1 cellular context compared by ENCODE assay signal in the genomic region with DNA sequence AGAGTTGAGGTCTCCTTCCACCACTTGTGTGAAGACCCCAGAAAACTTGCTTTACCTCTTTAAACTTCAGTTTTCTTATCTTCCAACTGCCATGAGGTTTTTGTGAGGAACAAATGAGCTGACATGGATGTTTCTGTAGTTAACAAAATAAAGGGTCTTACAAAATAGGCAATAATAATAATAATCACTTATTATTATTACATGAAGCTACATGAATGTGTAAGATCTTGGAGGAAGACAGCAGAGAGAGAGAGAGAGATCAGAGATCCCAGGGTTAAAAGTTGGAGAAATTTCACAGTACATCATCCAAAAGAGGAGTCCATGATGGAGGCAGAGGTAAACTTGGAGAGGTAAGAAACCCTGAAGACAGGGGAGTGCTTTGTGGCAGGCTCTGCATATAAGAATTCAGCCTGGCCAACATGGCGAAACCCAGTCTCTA.
TF ChIP-seq lines count a peak whose summit lies in the region.

No MANE protein-coding gene starts in this region.

TF ChIP-seq in GM23338, 12 proteins besides CTCF, POLR2A, EP300 and RAD21 (continued from another document):
- TF ChIP-seq, protein P1, sequence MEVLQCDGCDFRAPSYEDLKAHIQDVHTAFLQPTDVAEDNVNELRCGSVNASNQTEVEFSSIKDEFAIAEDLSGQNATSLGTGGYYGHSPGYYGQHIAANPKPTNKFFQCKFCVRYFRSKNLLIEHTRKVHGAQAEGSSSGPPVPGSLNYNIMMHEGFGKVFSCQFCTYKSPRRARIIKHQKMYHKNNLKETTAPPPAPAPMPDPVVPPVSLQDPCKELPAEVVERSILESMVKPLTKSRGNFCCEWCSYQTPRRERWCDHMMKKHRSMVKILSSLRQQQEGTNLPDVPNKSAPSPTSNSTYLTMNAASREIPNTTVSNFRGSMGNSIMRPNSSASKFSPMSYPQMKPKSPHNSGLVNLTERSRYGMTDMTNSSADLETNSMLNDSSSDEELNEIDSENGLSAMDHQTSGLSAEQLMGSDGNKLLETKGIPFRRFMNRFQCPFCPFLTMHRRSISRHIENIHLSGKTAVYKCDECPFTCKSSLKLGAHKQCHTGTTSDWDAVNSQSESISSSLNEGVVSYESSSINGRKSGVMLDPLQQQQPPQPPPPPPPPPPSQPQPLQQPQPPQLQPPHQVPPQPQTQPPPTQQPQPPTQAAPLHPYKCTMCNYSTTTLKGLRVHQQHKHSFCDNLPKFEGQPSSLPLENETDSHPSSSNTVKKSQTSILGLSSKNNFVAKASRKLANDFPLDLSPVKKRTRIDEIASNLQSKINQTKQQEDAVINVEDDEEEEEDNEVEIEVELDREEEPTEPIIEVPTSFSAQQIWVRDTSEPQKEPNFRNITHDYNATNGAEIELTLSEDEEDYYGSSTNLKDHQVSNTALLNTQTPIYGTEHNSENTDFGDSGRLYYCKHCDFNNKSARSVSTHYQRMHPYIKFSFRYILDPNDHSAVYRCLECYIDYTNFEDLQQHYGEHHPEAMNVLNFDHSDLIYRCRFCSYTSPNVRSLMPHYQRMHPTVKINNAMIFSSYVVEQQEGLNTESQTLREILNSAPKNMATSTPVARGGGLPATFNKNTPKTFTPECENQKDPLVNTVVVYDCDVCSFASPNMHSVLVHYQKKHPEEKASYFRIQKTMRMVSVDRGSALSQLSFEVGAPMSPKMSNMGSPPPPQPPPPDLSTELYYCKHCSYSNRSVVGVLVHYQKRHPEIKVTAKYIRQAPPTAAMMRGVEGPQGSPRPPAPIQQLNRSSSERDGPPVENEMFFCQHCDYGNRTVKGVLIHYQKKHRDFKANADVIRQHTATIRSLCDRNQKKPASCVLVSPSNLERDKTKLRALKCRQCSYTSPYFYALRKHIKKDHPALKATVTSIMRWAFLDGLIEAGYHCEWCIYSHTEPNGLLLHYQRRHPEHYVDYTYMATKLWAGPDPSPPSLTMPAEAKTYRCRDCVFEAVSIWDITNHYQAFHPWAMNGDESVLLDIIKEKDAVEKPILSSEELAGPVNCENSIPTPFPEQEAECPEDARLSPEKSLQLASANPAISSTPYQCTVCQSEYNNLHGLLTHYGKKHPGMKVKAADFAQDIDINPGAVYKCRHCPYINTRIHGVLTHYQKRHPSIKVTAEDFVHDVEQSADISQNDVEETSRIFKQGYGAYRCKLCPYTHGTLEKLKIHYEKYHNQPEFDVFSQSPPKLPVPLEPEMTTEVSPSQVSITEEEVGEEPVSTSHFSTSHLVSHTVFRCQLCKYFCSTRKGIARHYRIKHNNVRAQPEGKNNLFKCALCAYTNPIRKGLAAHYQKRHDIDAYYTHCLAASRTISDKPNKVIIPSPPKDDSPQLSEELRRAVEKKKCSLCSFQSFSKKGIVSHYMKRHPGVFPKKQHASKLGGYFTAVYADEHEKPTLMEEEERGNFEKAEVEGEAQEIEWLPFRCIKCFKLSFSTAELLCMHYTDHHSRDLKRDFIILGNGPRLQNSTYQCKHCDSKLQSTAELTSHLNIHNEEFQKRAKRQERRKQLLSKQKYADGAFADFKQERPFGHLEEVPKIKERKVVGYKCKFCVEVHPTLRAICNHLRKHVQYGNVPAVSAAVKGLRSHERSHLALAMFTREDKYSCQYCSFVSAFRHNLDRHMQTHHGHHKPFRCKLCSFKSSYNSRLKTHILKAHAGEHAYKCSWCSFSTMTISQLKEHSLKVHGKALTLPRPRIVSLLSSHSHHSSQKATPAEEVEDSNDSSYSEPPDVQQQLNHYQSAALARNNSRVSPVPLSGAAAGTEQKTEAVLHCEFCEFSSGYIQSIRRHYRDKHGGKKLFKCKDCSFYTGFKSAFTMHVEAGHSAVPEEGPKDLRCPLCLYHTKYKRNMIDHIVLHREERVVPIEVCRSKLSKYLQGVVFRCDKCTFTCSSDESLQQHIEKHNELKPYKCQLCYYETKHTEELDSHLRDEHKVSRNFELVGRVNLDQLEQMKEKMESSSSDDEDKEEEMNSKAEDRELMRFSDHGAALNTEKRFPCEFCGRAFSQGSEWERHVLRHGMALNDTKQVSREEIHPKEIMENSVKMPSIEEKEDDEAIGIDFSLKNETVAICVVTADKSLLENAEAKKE (CRISPR knock-in tag; IDR thresholded peaks at IDR 0.05), result no peak
- TF ChIP-seq EZH2phosphoT487 (IDR thresholded peaks at IDR 0.05; ENCODE audit: unreplicated experiment) (no peak), ZNF114 (CRISPR knock-in tag; IDR thresholded peaks at IDR 0.05) (no peak), POLR2AphosphoS5 (IDR thresholded peaks at IDR 0.05; ENCODE audit: low read depth) (no peak; the same call in 1 of the 2 replicates), NANOG (IDR thresholded peaks at IDR 0.05; ENCODE audit: borderline replicate concordance) (no peak), JUNB (IDR thresholded peaks at IDR 0.05; ENCODE audit: unreplicated experiment) (no peak), EZH2 (IDR thresholded peaks at IDR 0.05; ENCODE audit: low read depth, unreplicated experiment) (no peak), ZNF331 (CRISPR knock-in tag; IDR thresholded peaks at IDR 0.05; ENCODE audit: low read depth) (no peak)
- TF ChIP-seq, protein P2, sequence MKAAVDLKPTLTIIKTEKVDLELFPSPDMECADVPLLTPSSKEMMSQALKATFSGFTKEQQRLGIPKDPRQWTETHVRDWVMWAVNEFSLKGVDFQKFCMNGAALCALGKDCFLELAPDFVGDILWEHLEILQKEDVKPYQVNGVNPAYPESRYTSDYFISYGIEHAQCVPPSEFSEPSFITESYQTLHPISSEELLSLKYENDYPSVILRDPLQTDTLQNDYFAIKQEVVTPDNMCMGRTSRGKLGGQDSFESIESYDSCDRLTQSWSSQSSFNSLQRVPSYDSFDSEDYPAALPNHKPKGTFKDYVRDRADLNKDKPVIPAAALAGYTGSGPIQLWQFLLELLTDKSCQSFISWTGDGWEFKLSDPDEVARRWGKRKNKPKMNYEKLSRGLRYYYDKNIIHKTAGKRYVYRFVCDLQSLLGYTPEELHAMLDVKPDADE (IDR thresholded peaks at IDR 0.05), result no peak
- TF ChIP-seq, protein P3, sequence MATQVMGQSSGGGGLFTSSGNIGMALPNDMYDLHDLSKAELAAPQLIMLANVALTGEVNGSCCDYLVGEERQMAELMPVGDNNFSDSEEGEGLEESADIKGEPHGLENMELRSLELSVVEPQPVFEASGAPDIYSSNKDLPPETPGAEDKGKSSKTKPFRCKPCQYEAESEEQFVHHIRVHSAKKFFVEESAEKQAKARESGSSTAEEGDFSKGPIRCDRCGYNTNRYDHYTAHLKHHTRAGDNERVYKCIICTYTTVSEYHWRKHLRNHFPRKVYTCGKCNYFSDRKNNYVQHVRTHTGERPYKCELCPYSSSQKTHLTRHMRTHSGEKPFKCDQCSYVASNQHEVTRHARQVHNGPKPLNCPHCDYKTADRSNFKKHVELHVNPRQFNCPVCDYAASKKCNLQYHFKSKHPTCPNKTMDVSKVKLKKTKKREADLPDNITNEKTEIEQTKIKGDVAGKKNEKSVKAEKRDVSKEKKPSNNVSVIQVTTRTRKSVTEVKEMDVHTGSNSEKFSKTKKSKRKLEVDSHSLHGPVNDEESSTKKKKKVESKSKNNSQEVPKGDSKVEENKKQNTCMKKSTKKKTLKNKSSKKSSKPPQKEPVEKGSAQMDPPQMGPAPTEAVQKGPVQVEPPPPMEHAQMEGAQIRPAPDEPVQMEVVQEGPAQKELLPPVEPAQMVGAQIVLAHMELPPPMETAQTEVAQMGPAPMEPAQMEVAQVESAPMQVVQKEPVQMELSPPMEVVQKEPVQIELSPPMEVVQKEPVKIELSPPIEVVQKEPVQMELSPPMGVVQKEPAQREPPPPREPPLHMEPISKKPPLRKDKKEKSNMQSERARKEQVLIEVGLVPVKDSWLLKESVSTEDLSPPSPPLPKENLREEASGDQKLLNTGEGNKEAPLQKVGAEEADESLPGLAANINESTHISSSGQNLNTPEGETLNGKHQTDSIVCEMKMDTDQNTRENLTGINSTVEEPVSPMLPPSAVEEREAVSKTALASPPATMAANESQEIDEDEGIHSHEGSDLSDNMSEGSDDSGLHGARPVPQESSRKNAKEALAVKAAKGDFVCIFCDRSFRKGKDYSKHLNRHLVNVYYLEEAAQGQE (IDR thresholded peaks at IDR 0.05; ENCODE audit: unreplicated experiment), result no peak
TF ChIP-seq in GM23338: peak in this region for 0.
